Comparison of ENCODE assay signal across 8 cellular contexts in the genomic region with DNA sequence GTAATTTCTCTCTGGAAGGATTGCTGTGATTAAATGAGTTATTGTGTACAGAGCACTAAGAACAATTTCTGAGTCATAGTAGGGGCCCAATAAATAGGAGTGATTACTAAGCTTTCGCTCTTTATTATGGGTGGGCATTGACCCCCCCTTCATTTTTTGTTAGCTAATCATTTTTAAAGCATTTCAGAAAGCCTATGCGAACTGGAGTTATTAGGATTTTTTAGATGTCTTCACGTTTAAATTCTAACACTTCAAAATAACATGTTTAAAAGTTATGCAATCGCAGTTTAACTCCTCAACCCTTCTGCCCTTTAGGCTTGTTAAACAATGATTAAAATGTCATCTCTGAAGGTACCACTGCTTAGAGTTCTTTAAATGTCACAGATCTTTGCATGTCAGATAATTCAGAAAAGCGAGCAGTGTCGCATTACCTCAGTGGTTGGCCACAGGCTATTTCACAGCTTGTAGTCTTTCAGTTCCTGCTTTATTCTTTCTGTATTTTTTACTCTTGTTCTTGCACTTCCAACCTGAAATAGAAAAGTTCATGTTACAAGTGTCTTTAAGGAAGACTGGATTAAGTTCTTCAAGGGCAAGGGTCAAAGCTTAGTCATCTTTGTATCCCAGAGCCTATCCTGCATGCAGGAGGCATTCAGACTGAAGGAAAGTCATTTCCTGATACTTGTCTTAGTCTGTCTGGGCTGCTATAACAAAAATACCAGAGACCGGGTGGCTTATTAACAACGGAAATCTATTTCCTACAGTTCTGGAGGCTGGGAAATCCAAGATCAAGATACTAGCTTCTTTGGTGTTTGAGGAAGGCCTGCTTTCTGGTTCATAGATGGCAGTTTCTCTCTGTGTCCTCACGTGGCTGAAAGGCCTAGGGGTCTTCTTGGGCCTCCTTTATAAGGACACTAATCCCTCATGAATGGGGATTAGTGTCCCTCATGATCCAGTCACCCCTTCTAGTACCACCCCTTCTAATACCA.
A peak's percentile ranks its signal among the peaks of the same experiment; 100 is the strongest.
DNase-seq lines count a peak whose midpoint lies in the region; ATAC-seq and TF ChIP-seq lines count a peak whose summit lies in the region.

No MANE protein-coding gene starts in this region.

- TF ChIP-seq CTCF in upper lobe of right lung (IDR thresholded peaks at IDR 0.05) (no peak), body of pancreas (IDR thresholded peaks at IDR 0.05) (no peak)

- H3K36me3 ChIP-seq in upper lobe of right lung (no peaks in the 10 kb centered on the region), body of pancreas (replicated peaks in 1 of 2; ENCODE audit: insufficient read depth in 1 of 2, low read depth in 2 of 2) (no peaks in the 10 kb centered on the region)

- peaks cover 58% of the 10 kb centered on the region for H3K4me1 ChIP-seq in upper lobe of right lung
- peaks cover 54% of the 10 kb centered on the region for H3K4me1 ChIP-seq in body of pancreas

- 69 to 75% methylated on average over 9 of the region's 9 CpGs for WGBS in body of pancreas, 2 donors

- H3K27ac ChIP-seq in upper lobe of right lung, result peak overlapping the region; percentile 51
- H3K27ac ChIP-seq in body of pancreas, result peak overlapping the region in 2 of 4 donors; percentile 75 to 76

- H3K27me3 ChIP-seq in upper lobe of right lung (no peaks in the 10 kb centered on the region), body of pancreas (no peaks in the 10 kb centered on the region)

- H3K4me3 ChIP-seq in upper lobe of right lung (no peak overlapping the region), body of pancreas (no peak overlapping the region)

- DNase-seq in NOMO-1 treated with DMSO at 0.1 percent for 48 hours (lab: John Stamatoyannopoulos, UW; ENCODE audit: unreplicated experiment), result peak; percentile 88
- DNase-seq in glomerular visceral epithelial cell (ENCODE audit: extremely low spot score), result peak; percentile 64
- DNase-seq in upper lobe of right lung, result no peak
- no peak for DNase-seq in stimulated activated CD4-positive, alpha-beta T cell treated with anti-CD3 and anti-CD28 coated beads, Interleukin-15, amount 100 ng/mL, for 24 hours
- DNase-seq in NCI-H1694 treated with DMSO at 0.1 percent for 48 hours (lab: John Stamatoyannopoulos, UW), result no peak
- no peak for DNase-seq in body of pancreas

- no peaks in the 10 kb centered on the region for H3K9me3 ChIP-seq in upper lobe of right lung
- no peaks in the 10 kb centered on the region for H3K9me3 ChIP-seq in body of pancreas

- ATAC-seq in GM18870 (IDR thresholded peaks at IDR 0.05; ENCODE audit: unreplicated experiment) (peak; percentile 68), HG02678 (IDR thresholded peaks at IDR 0.05; ENCODE audit: unreplicated experiment) (peak; percentile 76), upper lobe of right lung (no peak), body of pancreas (no peak)

- intact Hi-C loops in upper lobe of right lung (cut with DNase I), result no loop called here
- intact Hi-C loops in body of pancreas (cut with DNase I), result no loop called here

- TF ChIP-seq POLR2A in body of pancreas (IDR thresholded peaks at IDR 0.05), result no peak

Comparison
In these comparisons a context has a peak if more than half of its experiments do, and no peak if none do; other contexts are left out.
1. ATAC-seq: peak in GM18870 (single experiment) and HG02678 (single experiment); none in upper lobe of right lung (single experiment) and body of pancreas (single experiment).
2. DNase-seq: peak in NOMO-1 treated with DMSO at 0.1 percent for 48 hours (single experiment) and glomerular visceral epithelial cell (single experiment); none in upper lobe of right lung (single experiment), stimulated activated CD4-positive, alpha-beta T cell treated with anti-CD3 and anti-CD28 coated beads, Interleukin-15, amount 100 ng/mL, for 24 hours (single experiment), NCI-H1694 treated with DMSO at 0.1 percent for 48 hours (single experiment) and body of pancreas (0 of 4).